Comparison of ENCODE assay signal across 8 cellular contexts in the genomic region with DNA sequence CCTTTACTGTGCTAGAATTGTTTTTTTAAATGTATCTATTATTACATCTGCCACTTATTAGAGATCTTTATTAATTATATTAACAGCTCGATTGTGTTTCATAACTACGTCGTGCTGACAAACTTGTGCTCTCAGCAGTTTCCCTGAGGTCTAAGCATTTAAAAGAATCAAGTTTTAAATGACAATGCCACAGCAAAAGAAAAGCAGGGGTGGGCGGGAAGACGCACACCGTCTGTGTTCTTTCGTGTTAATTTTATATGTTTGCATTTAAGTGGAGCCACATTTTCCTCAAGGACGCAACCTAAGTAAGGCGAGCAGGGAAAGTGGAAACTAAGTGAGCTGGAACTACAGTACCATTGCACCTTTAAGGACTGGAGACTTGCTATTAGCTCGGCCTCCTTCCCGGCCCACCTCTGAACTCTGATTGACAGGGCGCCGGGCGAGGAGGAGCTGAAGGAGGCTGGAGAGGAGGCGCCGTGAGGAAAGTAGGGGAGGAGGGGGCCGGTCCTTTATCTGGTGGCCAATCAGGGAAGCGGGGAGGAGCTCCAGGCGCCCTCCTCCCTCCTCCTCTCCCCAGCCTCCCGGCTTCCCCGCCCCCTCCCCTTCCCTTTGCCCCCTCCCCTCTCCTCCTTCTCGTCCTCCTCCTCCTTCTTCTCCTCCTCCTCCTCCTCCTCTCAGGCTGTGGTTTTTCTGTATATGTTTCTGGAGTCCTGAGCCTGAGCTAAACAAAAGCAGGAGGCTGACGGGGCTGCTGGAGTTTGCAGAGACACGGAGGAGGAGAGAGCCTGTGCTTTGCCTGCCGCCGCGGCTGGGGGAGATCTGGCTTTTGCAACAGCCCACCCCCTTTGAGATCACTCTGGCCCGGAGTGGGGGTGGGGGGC. TPM values are rescaled to one million over a fixed set of nuclear protein-coding genes. Genes with fewer than 3 reads are reported as not detected.
DNase-seq lines count a peak whose midpoint lies in the region; ATAC-seq, FAIRE-seq and TF ChIP-seq lines count a peak whose summit lies in the region.

A gene (plus strand): TSS at position 724 of the 881 bp plus-strand sequence.

- no peak for TF ChIP-seq EP300 in GM12878 (IDR thresholded peaks at IDR 0.05; ENCODE audit: borderline replicate concordance in 1 of 2, control insufficient read depth in 1 of 2, low read depth in 2 of 2, low read length in 2 of 2)

- SMC1A ChIA-PET in GM12878 (lab: Charles Lee; ENCODE audit: uncharacterized antibody, unreplicated experiment) = interaction anchor here (0.5 to 1.0 kb wide), 2 partner anchors 58 to 1824 kb away, joined by 3 read pairs; no protein-coding TSS in a partner anchor

- peak within 1 kb of the TSS; percentile 60 for H2AFZ ChIP-seq in GM12878 (ENCODE audit: control insufficient read depth, low read depth, low read length)

- peak; percentile 44 for FAIRE-seq in GM12878 (lab: Jason Lieb, UNC)

- no peaks in the 10 kb centered on the region for H3K79me2 ChIP-seq in GM12878 (ENCODE audit: control insufficient read depth, insufficient read depth, low read length)

- H3K9me3 ChIP-seq in GM12878 (replicated peaks; ENCODE audit: control insufficient read depth, insufficient read depth, low read length) = no peaks in the 10 kb centered on the region
- no peaks in the 10 kb centered on the region for H3K9me3 ChIP-seq in uterus

- in situ Hi-C loops in GM13977 (cut with MboI; ENCODE audit: low pct_unique_long_range_greater_than_20kb, low sequenced_read_pairs, unreplicated experiment) (no loop called here), GM12878 (cut with MboI) (no loop called here)

- peaks cover 0 to 3% of the 10 kb centered on the region in 2 experiments; a peak in 2 of 4 replicates for H3K27me3 ChIP-seq in GM12878 (replicated peaks in 1 of 2; ENCODE audit: control insufficient read depth in 2 of 2, insufficient read depth in 2 of 2, low read length in 1 of 2)
- H3K27me3 ChIP-seq in rectal smooth muscle tissue (ENCODE audit: control insufficient read depth, insufficient read depth, low read length) = no peaks in the 10 kb centered on the region
- no peaks in the 10 kb centered on the region for H3K27me3 ChIP-seq in uterus

- ATAC-seq in HG02938 (IDR thresholded peaks at IDR 0.05; ENCODE audit: unreplicated experiment) (peak; percentile 100), GM12878 (peak; percentile 100)

- H3K27ac ChIP-seq in GM12878 (ENCODE audit: control insufficient read depth, insufficient read depth) (no peak within 1 kb of the TSS), rectal smooth muscle tissue (ENCODE audit: low read depth, low read length) (peak within 1 kb of the TSS; percentile 85), uterus (peak within 1 kb of the TSS; percentile 92 to 97)

- H3K4me2 ChIP-seq in GM12878 (ENCODE audit: control insufficient read depth, insufficient read depth) = peak within 1 kb of the TSS; percentile 66; the same call in 1 of the 2 replicates

- H3K9ac ChIP-seq in GM12878 (ENCODE audit: control insufficient read depth, insufficient read depth, low read length) (no peak within 1 kb of the TSS), rectal smooth muscle tissue (ENCODE audit: low read length) (no peak within 1 kb of the TSS)

- H3K4me3 ChIP-seq in GM12878 (no peak within 1 kb of the TSS), rectal smooth muscle tissue (ENCODE audit: low read length) (peak within 1 kb of the TSS; percentile 83), uterus (peak within 1 kb of the TSS; percentile 82 to 88)

- TF ChIP-seq RAD21 in GM12878 (IDR thresholded peaks at IDR 0.05; ENCODE audit: insufficient read depth, low read depth, low read length) = no peak

- BruUV-seq in GM12878 (replicated peaks; lab: Mats Ljungman, UMichigan) = no TSS peak

- peak; percentile 83 for DNase-seq in GM13977 (ENCODE audit: low spot score)
- DNase-seq in NCI-H187 treated with DMSO at 0.1 percent for 48 hours (lab: John Stamatoyannopoulos, UW) = peak; percentile 100
- peak; percentile 43 for DNase-seq in T-helper 9 cell
- peak; percentile 23 for DNase-seq in GM12878 (ENCODE audit: low read depth, low spot score)
- peak; percentile 95 to 98 for DNase-seq in hippocampal formation (lab: John Stamatoyannopoulos, UW)
- DNase-seq in uterus = peak; percentile 97 to 99

- intact Hi-C loops in GM12878 (cut with micrococcal nuclease; ENCODE audit: unreplicated experiment) (no loop called here), uterus (cut with DNase I; ENCODE audit: low total_unique reads) (loop anchor here (5.0 kb wide), 1 partner anchor 391 kb away; no protein-coding TSS in a partner anchor)

- no peaks in the 10 kb centered on the region for H3K36me3 ChIP-seq in GM12878 (ENCODE audit: control insufficient read depth in 2 of 2, insufficient read depth in 2 of 2, low read length in 1 of 2)
- H3K36me3 ChIP-seq in rectal smooth muscle tissue (ENCODE audit: control insufficient read depth, insufficient read depth, low read length) = no peaks in the 10 kb centered on the region
- no peaks in the 10 kb centered on the region for H3K36me3 ChIP-seq in uterus

- RAD21 ChIA-PET in GM12878 (lab: Charles Lee; ENCODE audit: unreplicated experiment) = no interaction called here

- no peaks in the 10 kb centered on the region for H4K20me1 ChIP-seq in GM12878 (ENCODE audit: control insufficient read depth, insufficient read depth)

- no peak for TF ChIP-seq CTCF in GM13977 (IDR thresholded peaks at IDR 0.05; ENCODE audit: extremely low read depth, insufficient read depth, missing control alignments)
- no peak for TF ChIP-seq CTCF in GM12878 (IDR thresholded peaks at IDR 0.05 in 2 of 3, conservative IDR thresholded peaks at IDR 0.05 in 1 of 3; ENCODE audit: control insufficient read depth in 2 of 3, extremely low read depth in 1 of 3, insufficient read depth in 1 of 3, low read depth in 3 of 3, low read length in 3 of 3)
- TF ChIP-seq CTCF in uterus (IDR thresholded peaks at IDR 0.05) = peak in 1 of 4 experiments; percentile 8

- H3K4me1 ChIP-seq in GM12878 (ENCODE audit: control insufficient read depth, insufficient read depth, low read length) (no peaks in the 10 kb centered on the region), rectal smooth muscle tissue (ENCODE audit: control insufficient read depth, insufficient read depth, low read length) (no peaks in the 10 kb centered on the region), uterus (no peaks in the 10 kb centered on the region)

- CTCF ChIA-PET in GM12878 (lab: Yijun Ruan, JAX) = interaction anchor here (0.6 to 1.2 kb wide), 2 partner anchors 11 to 35 kb away, joined by 3 read pairs; no protein-coding TSS in a partner anchor

- no peak for TF ChIP-seq POLR2A in GM12878 (IDR thresholded peaks at IDR 0.05; ENCODE audit: low read depth, low read length)
- peak; percentile 80 to 85 for TF ChIP-seq POLR2A in uterus (IDR thresholded peaks at IDR 0.05)

- POLR2A ChIA-PET in GM12878 (lab: Charles Lee) = no interaction called here

- WGBS in GM12878 (ENCODE audit: insufficient coverage, insufficient replicate concordance, low lambda C conversion rate, missing lambda C conversion rate) = 14% methylated on average over 22 of the region's 28 CpGs

TF ChIP-seq in GM12878, 131 proteins besides CTCF, POLR2A, EP300 and RAD21:
- TF ChIP-seq SIN3A (IDR thresholded peaks at IDR 0.05; ENCODE audit: low read depth, low read length) = no peak
- TF ChIP-seq, protein P1, sequence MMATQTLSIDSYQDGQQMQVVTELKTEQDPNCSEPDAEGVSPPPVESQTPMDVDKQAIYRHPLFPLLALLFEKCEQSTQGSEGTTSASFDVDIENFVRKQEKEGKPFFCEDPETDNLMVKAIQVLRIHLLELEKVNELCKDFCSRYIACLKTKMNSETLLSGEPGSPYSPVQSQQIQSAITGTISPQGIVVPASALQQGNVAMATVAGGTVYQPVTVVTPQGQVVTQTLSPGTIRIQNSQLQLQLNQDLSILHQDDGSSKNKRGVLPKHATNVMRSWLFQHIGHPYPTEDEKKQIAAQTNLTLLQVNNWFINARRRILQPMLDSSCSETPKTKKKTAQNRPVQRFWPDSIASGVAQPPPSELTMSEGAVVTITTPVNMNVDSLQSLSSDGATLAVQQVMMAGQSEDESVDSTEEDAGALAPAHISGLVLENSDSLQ (IDR thresholded peaks at IDR 0.05) = peak; percentile 98
- TF ChIP-seq BMI1 (IDR thresholded peaks at IDR 0.05; ENCODE audit: borderline replicate concordance) = peak; percentile 19; the same call in 1 of the 2 replicates
- TF ChIP-seq RCOR1 (conservative IDR thresholded peaks at IDR 0.05; ENCODE audit: low read depth, low read length) = no peak
- TF ChIP-seq SP1 (IDR thresholded peaks at IDR 0.05; ENCODE audit: low read depth, low read length) = peak; percentile 16
- peak; percentile 68 for TF ChIP-seq DPF2 (IDR thresholded peaks at IDR 0.05)
- TF ChIP-seq EZH2 (IDR thresholded peaks at IDR 0.05; ENCODE audit: borderline replicate concordance, control insufficient read depth, low read depth, low read length) = no peak
- TF ChIP-seq, protein P2, sequence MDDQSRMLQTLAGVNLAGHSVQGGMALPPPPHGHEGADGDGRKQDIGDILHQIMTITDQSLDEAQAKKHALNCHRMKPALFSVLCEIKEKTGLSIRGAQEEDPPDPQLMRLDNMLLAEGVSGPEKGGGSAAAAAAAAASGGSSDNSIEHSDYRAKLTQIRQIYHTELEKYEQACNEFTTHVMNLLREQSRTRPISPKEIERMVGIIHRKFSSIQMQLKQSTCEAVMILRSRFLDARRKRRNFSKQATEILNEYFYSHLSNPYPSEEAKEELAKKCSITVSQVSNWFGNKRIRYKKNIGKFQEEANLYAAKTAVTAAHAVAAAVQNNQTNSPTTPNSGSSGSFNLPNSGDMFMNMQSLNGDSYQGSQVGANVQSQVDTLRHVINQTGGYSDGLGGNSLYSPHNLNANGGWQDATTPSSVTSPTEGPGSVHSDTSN (IDR thresholded peaks at IDR 0.05; ENCODE audit: insufficient replicate concordance, low read depth, low read length) = peak; percentile 95

RNA-seq across cellular contexts. Expression of the gene that starts here (rescaled TPM):
- total RNA-seq in GM12878 (2013; cell fraction: nucleolus; rRNA removed) = 0.15 TPM in 1 of 2 replicates, not detected in the other
- total RNA-seq in GM12878 (2014; rRNA removed) (0.06 TPM in 1 of 2 replicates, not detected in the other), GM12878 (2014; rRNA removed; fragmentation: Illumina TruSeq; extraction: Trizol) (not detected in 2 replicates), GM12878 (2021) (0.28 and 0.43 TPM in 2 replicates), uterus (100 to 1,000 TPM; 122 to 831 (median 207) TPM)
- polyA plus RNA-seq in GM12878 (2011; ENCODE audit: low read depth) = 0.08 TPM
- polyA plus RNA-seq in GM12878 (2011; rRNA removed) (0.01 and 0.11 TPM in 2 replicates), GM12878 (2014; fragmentation: Illumina TruSeq; extraction: Trizol) (not detected in 2 replicates), GM12878 (2014; fragmentation: Nextera tagmentation; extraction: Ambion mirVana) (not detected), GM12878 (2014; rRNA removed) (not detected in 2 replicates), GM12878 (2016; fragmentation: Nextera tagmentation; extraction: Ambion mirVana) (under 1 TPM; 0.05 to 0.18 TPM)
- polyA plus RNA-seq in GM12878 (2011; cell fraction: cytosol; rRNA removed) = 0.04 and 0.13 TPM in 2 replicates
- 0.03 and 0.25 TPM in 2 replicates for polyA plus RNA-seq in GM12878 (2011; cell fraction: nucleus; rRNA removed)
- polyA plus RNA-seq in GM12878 (2012) = not detected in 2 replicates
- 0.21 and 0.44 TPM in 2 replicates for polyA minus RNA-seq in GM12878 (2011; rRNA and poly(A)+ RNA removed)
- 0.52 TPM in 1 of 2 replicates, not detected in the other for polyA minus RNA-seq in GM12878 (2011; cell fraction: cytosol; rRNA and poly(A)+ RNA removed)
- not detected in 2 replicates for polyA minus RNA-seq in GM12878 (2011; cell fraction: nucleus; rRNA and poly(A)+ RNA removed)

Comparison
In these comparisons a context has a peak if more than half of its experiments do, and no peak if none do; other contexts are left out.
1. RNA of the gene that starts here (total RNA-seq): 122 to 831 TPM in uterus; 0.06 to 0.43 TPM in GM12878; every median in the first group is over 10 times any median in the second.
2. Peak in DNase-seq, ATAC-seq and H3K4me2 ChIP-seq in GM12878; RNA of the gene not detected or under 1 TPM.
3. DNase-seq: peak in every context shown above with its lines; median percentile 100 in NCI-H187 treated with DMSO at 0.1 percent for 48 hours; 98 in uterus; 96 in hippocampal formation; 83 in GM13977; 43 in T-helper 9 cell; 23 in GM12878.